11 cellular contexts compared by ENCODE assay signal in genomic region chr9:69172895-69173294, GRCh38. TPM values are rescaled to one million over a fixed set of nuclear protein-coding genes. Genes with fewer than 3 reads are reported as not detected.
DNase-seq lines count a peak whose midpoint lies in the region; ATAC-seq, FAIRE-seq and TF ChIP-seq lines count a peak whose summit lies in the region.
"Had no signal": no experiment of that assay in that cellular context is flagged by ENCODE, and none has a peak within 500 bp of the region (broad histone marks: within the 10 kb centered on the region; RNA-seq: fewer than 3 reads in every experiment).

No MANE protein-coding gene starts in this region.

- peaks cover 10% of the 10 kb centered on the region for H3K23me2 ChIP-seq in H1 (ENCODE audit: low read depth, low read length)

- no peaks in the 10 kb centered on the region for H3K36me3 ChIP-seq in DOHH2 (ENCODE audit: control insufficient read depth, low read length)
- no peaks in the 10 kb centered on the region for H3K36me3 ChIP-seq in OCI-LY7 (ENCODE audit: insufficient read depth, low read length)
- H3K36me3 ChIP-seq in H1 (ENCODE audit: control insufficient read depth in 2 of 4, insufficient read depth in 4 of 4, low read length in 3 of 4): no peaks in the 10 kb centered on the region
- H3K36me3 ChIP-seq: transverse colon had no signal

- H3K4me1 Mint-ChIP-seq in nephron progenitor cell: peaks cover 46% of the 10 kb centered on the region

- H2AK5ac ChIP-seq in H1 (ENCODE audit: low read depth, low read length): no peak overlapping the region

- no peaks in the 10 kb centered on the region for H3K9me3 Mint-ChIP-seq in nephron progenitor cell

- TF ChIP-seq CTCF in DOHH2 (IDR thresholded peaks at IDR 0.05; ENCODE audit: low read depth, low read length, poor library complexity, severe bottlenecking) (no peak), OCI-LY7 (conservative IDR thresholded peaks at IDR 0.05; ENCODE audit: low read length) (no peak), H1 (IDR thresholded peaks at IDR 0.05; ENCODE audit: control extremely low read depth in 1 of 3, insufficient read depth in 1 of 3, low read depth in 1 of 3, low read length in 3 of 3) (no peak), nephron progenitor cell (IDR thresholded peaks at IDR 0.05) (no peak)

- no peak for DNase-seq in OCI-LY7 (ENCODE audit: low spot score)
- no peak for DNase-seq in H1 (ENCODE audit: low read depth in 1 of 2, low spot score in 2 of 2)
- no peak for DNase-seq in nephron progenitor cell
- DNase-seq in COR-L47 (lab: John Stamatoyannopoulos, UW): no peak
- DNase-seq: activated CD8-positive, alpha-beta memory T cell treated with anti-CD3 and anti-CD28 coated beads, Interleukin-2, amount 50 U/mL, for 4 hours; stimulated activated CD4-positive, alpha-beta T cell treated with anti-CD3 and anti-CD28 coated beads, Interleukin-2, amount 100 ng/mL, for 48 hours; transverse colon had no signal

- H3K36me3 Mint-ChIP-seq in nephron progenitor cell (ENCODE audit: low read depth): no peaks in the 10 kb centered on the region

- POLR2A ChIA-PET in OCI-LY7 (lab: Charles Lee): no interaction called here
- POLR2A ChIA-PET in H1 (lab: Charles Lee; ENCODE audit: partially characterized antibody): interaction anchor here (1.6 to 1.7 kb wide), 2 partner anchors 8 to 52 kb away, joined by 6 to 12 read pairs; no protein-coding TSS in a partner anchor

- no peak overlapping the region for H3K23ac ChIP-seq in H1 (ENCODE audit: insufficient read length)

- H3K9me3 ChIP-seq in DOHH2 (ENCODE audit: control insufficient read depth, insufficient read depth, low read length): no peaks in the 10 kb centered on the region
- no peaks in the 10 kb centered on the region for H3K9me3 ChIP-seq in OCI-LY7 (ENCODE audit: low read length)
- H3K9me3 ChIP-seq in H1 (ENCODE audit: insufficient read depth in 2 of 2, low read depth in 1 of 2, low read length in 1 of 2): no peaks in the 10 kb centered on the region
- H3K9me3 ChIP-seq: transverse colon had no signal

- no peak overlapping the region for H3K56ac ChIP-seq in H1 (replicated peaks; ENCODE audit: insufficient read length, low read depth, low read length)

- H2BK12ac ChIP-seq in H1 (ENCODE audit: low read depth, low read length): no peak overlapping the region

- no peak overlapping the region for H2BK20ac ChIP-seq in H1 (ENCODE audit: low read length)

- no peak overlapping the region for H3K27ac ChIP-seq in DOHH2 (ENCODE audit: low read depth, low read length)
- no peak overlapping the region for H3K27ac ChIP-seq in OCI-LY7 (ENCODE audit: low read depth, low read length, poor library complexity, severe bottlenecking)
- no peak overlapping the region for H3K27ac ChIP-seq in H1 (ENCODE audit: low read depth, low read length)

- CTCF ChIA-PET in OCI-LY7 (lab: Charles Lee; ENCODE audit: unreplicated experiment): no interaction called here
- CTCF ChIA-PET in H1 (lab: Charles Lee; ENCODE audit: partially characterized antibody): no interaction called here

- no peak for FAIRE-seq in H1 (lab: Jason Lieb, UNC)

- no peak overlapping the region for H3K9ac ChIP-seq in H1 (replicated peaks in 1 of 4; ENCODE audit: extremely low read depth in 1 of 4, low read depth in 3 of 4, low read length in 3 of 4)

- H3K4ac ChIP-seq in H1 (replicated peaks; ENCODE audit: insufficient read length, low read depth, low read length): no peak overlapping the region

- H2AFZ ChIP-seq in OCI-LY7 (ENCODE audit: low read length): no peak overlapping the region
- H2AFZ ChIP-seq in H1 (ENCODE audit: low read length): no peak overlapping the region

- no peak for TF ChIP-seq RAD21 in H1 (IDR thresholded peaks at IDR 0.05 in 1 of 2, conservative IDR thresholded peaks at IDR 0.05 in 1 of 2; ENCODE audit: low read depth in 2 of 2, low read length in 2 of 2)

- no peak overlapping the region for H4K5ac ChIP-seq in H1 (ENCODE audit: insufficient read length, low read depth, low read length)

- H3F3A ChIP-seq in DOHH2 (ENCODE audit: control insufficient read depth, insufficient read depth): peaks cover 3% of the 10 kb centered on the region; the same call in 1 of the 2 replicates

- H3K4me2 ChIP-seq in DOHH2 (ENCODE audit: low read length) (peak overlapping the region; percentile 78), OCI-LY7 (ENCODE audit: low read length) (peak overlapping the region; percentile 76; the same call in 1 of the 2 replicates), H1 (ENCODE audit: insufficient read depth in 1 of 2, low read depth in 2 of 2, low read length in 2 of 2) (peak overlapping the region; percentile 18 to 70; a peak in 2 of 4 replicates)

- H3K14ac ChIP-seq in H1 (ENCODE audit: insufficient read length): no peak overlapping the region

- H3K27me3 Mint-ChIP-seq in nephron progenitor cell (ENCODE audit: low read depth, poor library complexity): peaks cover 32% of the 10 kb centered on the region

- no peak for TF ChIP-seq EP300 in H1 (IDR thresholded peaks at IDR 0.05; ENCODE audit: borderline replicate concordance in 1 of 2, low read depth in 2 of 2, low read length in 2 of 2)

- WGBS in H1 (ENCODE audit: extremely low coverage in 1 of 2, insufficient coverage in 1 of 2, insufficient read length in 1 of 2, insufficient replicate concordance in 2 of 2, low coverage in 1 of 2, low lambda C conversion rate in 2 of 2, missing lambda C conversion rate in 1 of 2), 2 experiments: 78% methylated on average over 6 of the region's 6 CpGs; no CpG with 5 or more reads in 1 of the 2 experiments

- no peak overlapping the region for H2BK15ac ChIP-seq in H1 (ENCODE audit: low read length)

- H3K18ac ChIP-seq in H1 (ENCODE audit: extremely low read depth, low read length): no peak overlapping the region

- no peak overlapping the region for H4K8ac ChIP-seq in H1 (ENCODE audit: extremely low read depth, insufficient read depth, low read length)

- H2BK120ac ChIP-seq in H1 (replicated peaks; ENCODE audit: low read depth, low read length): no peak overlapping the region

- H3K79me2 ChIP-seq in DOHH2 (ENCODE audit: control insufficient read depth, low read length) (peaks cover 37% of the 10 kb centered on the region), OCI-LY7 (ENCODE audit: insufficient read depth, low read depth, low read length) (no peaks in the 10 kb centered on the region), H1 (ENCODE audit: control insufficient read depth in 1 of 2, insufficient read depth in 2 of 2, low read length in 2 of 2) (peaks cover 0 to 56% of the 10 kb centered on the region in 2 experiments; a peak in 3 of 4 replicates)

- no peak for TF ChIP-seq POLR2A in H1 (IDR thresholded peaks at IDR 0.05; ENCODE audit: control extremely low read depth in 1 of 2, low read depth in 2 of 2, low read length in 2 of 2)

- H3K9me2 ChIP-seq in DOHH2 (replicated peaks; ENCODE audit: control insufficient read depth, low read length) (no peaks in the 10 kb centered on the region), OCI-LY7 (ENCODE audit: insufficient read depth, low read length) (no peaks in the 10 kb centered on the region)

- H3K27ac Mint-ChIP-seq in nephron progenitor cell: no peak overlapping the region

- H3K4me3 ChIP-seq in DOHH2 (ENCODE audit: low read length) (peak overlapping the region; percentile 97), OCI-LY7 (ENCODE audit: low read depth, low read length, poor library complexity, severe bottlenecking) (no peak overlapping the region), H1 (ENCODE audit: extremely low read depth in 1 of 4, insufficient read depth in 2 of 4, low read depth in 3 of 4, low read length in 4 of 4) (peak overlapping the region in 1 of 4 experiments; percentile 64; a peak in 2 of 8 replicates)

- peaks cover 3% of the 10 kb centered on the region; the same call in 1 of the 2 replicates for H3K79me1 ChIP-seq in H1 (ENCODE audit: low read depth, low read length)

- H4K20me1 ChIP-seq in DOHH2 (ENCODE audit: control insufficient read depth, insufficient read depth, low read depth, low read length) (no peaks in the 10 kb centered on the region), OCI-LY7 (ENCODE audit: insufficient read depth, low read length) (no peaks in the 10 kb centered on the region), H1 (replicated peaks in 1 of 2; ENCODE audit: control insufficient read depth in 1 of 2, insufficient read depth in 2 of 2, low read length in 2 of 2) (peaks cover 10 to 19% of the 10 kb centered on the region in 2 experiments)

- no peak overlapping the region for H2BK5ac ChIP-seq in H1 (ENCODE audit: low read depth, low read length)

- no TSS peak for BruUV-seq in OCI-LY7 (replicated peaks; lab: Mats Ljungman, UMichigan)

- H3K27me3 ChIP-seq in DOHH2 (ENCODE audit: control insufficient read depth, low read length) (no peaks in the 10 kb centered on the region), H1 (replicated peaks in 1 of 4; ENCODE audit: control insufficient read depth in 3 of 4, extremely low read depth in 1 of 4, insufficient read depth in 3 of 4, low read length in 3 of 4) (peaks cover 0 to 7% (median 3%) of the 10 kb centered on the region in 4 experiments; a peak in 3 of 7 replicates)
- H3K27me3 ChIP-seq: transverse colon had no signal

- peak overlapping the region; percentile 82 for H3K4me3 Mint-ChIP-seq in nephron progenitor cell

- peaks cover 42% of the 10 kb centered on the region for H3K4me1 ChIP-seq in DOHH2 (ENCODE audit: control insufficient read depth, low read length)
- peaks cover 28% of the 10 kb centered on the region for H3K4me1 ChIP-seq in OCI-LY7 (ENCODE audit: insufficient read depth, low read length, poor library complexity, severe bottlenecking)
- peaks cover 8 to 18% (median 16%) of the 10 kb centered on the region in 4 experiments; a peak in 6 of 7 replicates for H3K4me1 ChIP-seq in H1 (replicated peaks in 1 of 4; ENCODE audit: control insufficient read depth in 3 of 4, insufficient read depth in 4 of 4, low read length in 3 of 4)

- H4K91ac ChIP-seq in H1 (replicated peaks; ENCODE audit: insufficient read length, low read length): no peak overlapping the region

- no peak for ATAC-seq in SK-N-SH treated with all-trans-retinoic acid at 6 μM for 48 hours
- ATAC-seq in GM21786 (IDR thresholded peaks at IDR 0.05; ENCODE audit: unreplicated experiment): no peak
- ATAC-seq in GM21528 (IDR thresholded peaks at IDR 0.05; ENCODE audit: low FRiP score, unreplicated experiment): no peak

- intact Hi-C loops in OCI-LY7 (cut with micrococcal nuclease; ENCODE audit: unreplicated experiment): loop anchor here (5.0 kb wide), 1 partner anchor 51 kb away; no protein-coding TSS in a partner anchor

TF ChIP-seq in SK-N-SH treated with all-trans-retinoic acid at 6 μM for 48 hours, 23 proteins besides CTCF, POLR2A, EP300 and RAD21 (continues in another document):
- TF ChIP-seq ZFP30 (CRISPR knock-in tag; IDR thresholded peaks at IDR 0.05): no peak

RNA-seq across cellular contexts. Expression of gene TJP2, which starts 1.2 kb away (rescaled TPM):
- total RNA-seq in OCI-LY7 (2014; rRNA removed; shearing (Covaris generic)): 15.1 and 16.2 TPM in 2 replicates
- total RNA-seq in OCI-LY7 (2022): 18.0 and 24.5 TPM in 2 replicates
- total RNA-seq in H1 (2021; fragmentation: NEBNext Ultra II Directional; extraction: Animal tissue kit (Norgen Biotek cat#: 25700)): 135 and 137 TPM in 2 replicates
- 51.7 and 54.9 TPM in 2 replicates for polyA plus RNA-seq in H1 (2011; rRNA removed)
- polyA plus RNA-seq in H1 (2011; cell fraction: cytosol; rRNA removed): 84.5 TPM
- 133 TPM for polyA plus RNA-seq in H1 (2011; cell fraction: nucleus; rRNA removed)
- 82.5 to 111 TPM (median 102 TPM) in 4 replicates for polyA plus RNA-seq in H1 (2012, experiment 1 of 2)
- polyA plus RNA-seq in H1 (2012, experiment 2 of 2): 16.4 TPM
- 72.8 TPM for polyA plus RNA-seq in H1 (2013, experiment 1 of 2)
- 64.4 TPM for polyA plus RNA-seq in H1 (2013, experiment 2 of 2)
- polyA minus RNA-seq in H1 (2011; rRNA and poly(A)+ RNA removed): 71.4 and 91.3 TPM in 2 replicates
- polyA minus RNA-seq in H1 (2011; cell fraction: cytosol; rRNA and poly(A)+ RNA removed): 118 TPM
- polyA minus RNA-seq in H1 (2011; cell fraction: nucleus; rRNA and poly(A)+ RNA removed): 97.5 TPM
